In the genomic region with DNA sequence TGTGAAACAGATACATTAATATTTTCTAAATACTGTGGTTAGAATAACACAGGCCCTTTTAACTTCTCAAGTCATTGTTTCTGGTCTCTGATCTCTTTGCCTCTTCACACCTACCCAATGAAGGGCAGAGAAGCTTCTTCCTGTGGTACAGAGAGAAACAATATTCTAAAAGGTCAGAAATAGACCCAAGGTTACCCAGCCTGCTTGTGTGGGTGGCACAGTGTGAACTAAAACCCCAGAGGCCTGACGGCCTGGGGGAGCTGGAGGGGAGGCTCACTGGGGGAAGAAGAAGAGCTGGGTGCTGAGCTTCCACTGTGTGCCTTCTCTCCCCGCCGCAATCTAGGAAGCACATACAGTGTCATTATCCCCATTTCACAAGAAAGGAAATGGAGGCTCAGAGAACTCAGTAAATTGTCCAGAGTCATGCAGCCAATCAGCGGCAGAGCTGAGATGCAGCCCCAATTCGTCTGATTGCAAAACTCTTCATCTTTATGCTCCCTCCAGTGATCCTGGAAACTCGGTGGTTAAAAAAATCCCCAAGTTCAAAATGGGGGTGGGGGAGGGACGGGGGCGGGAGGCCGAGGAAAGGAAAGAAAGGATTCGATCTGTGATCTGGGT, we compare ENCODE assay signal across 8 cellular contexts.
DNase-seq lines count a peak whose midpoint lies in the region; ATAC-seq lines count a peak whose summit lies in the region.

No MANE protein-coding gene starts in this region.

- in situ Hi-C loops in ACHN (cut with HindIII; ENCODE audit: low pct_ligation_motif_present, low pct_unique_long_range_greater_than_20kb, low sequenced_read_pairs): no loop called here

- H3K4me3 Mint-ChIP-seq in CD4-positive, CD25-positive, alpha-beta regulatory T cell: peak overlapping the region in 2 of 4 donors; percentile 43 to 51

- H3K27me3 Mint-ChIP-seq in CD4-positive, CD25-positive, alpha-beta regulatory T cell: peaks cover 10% of the 10 kb centered on the region

- ATAC-seq in CD4-positive, CD25-positive, alpha-beta regulatory T cell (ENCODE audit: low read depth in 2 of 2): peak; percentile 42 to 51
- peak; percentile 53 for ATAC-seq in GM19397 (IDR thresholded peaks at IDR 0.05; ENCODE audit: unreplicated experiment)
- ATAC-seq in HG03558 (IDR thresholded peaks at IDR 0.05; ENCODE audit: extremely low read depth, unreplicated experiment): peak; percentile 37
- no peak for ATAC-seq in HG03565 (IDR thresholded peaks at IDR 0.05; ENCODE audit: unreplicated experiment)

- no peaks in the 10 kb centered on the region for H3K27me3 ChIP-seq in CD4-positive, CD25-positive, alpha-beta regulatory T cell (ENCODE audit: control insufficient read depth, insufficient read depth, low read length)
- H3K27me3 ChIP-seq in iPS-18a (ENCODE audit: control insufficient read depth, insufficient read depth, low read length): no peaks in the 10 kb centered on the region

- peak in 1 of 3 donors; percentile 26 for DNase-seq in CD4-positive, CD25-positive, alpha-beta regulatory T cell
- DNase-seq in D341Med (ENCODE audit: low spot score): no peak
- no peak for DNase-seq in ACHN
- no peak for DNase-seq in NCI-H2196 treated with DMSO at 0.1 percent for 48 hours (lab: John Stamatoyannopoulos, UW; ENCODE audit: unreplicated experiment)

- H3K9me3 ChIP-seq in CD4-positive, CD25-positive, alpha-beta regulatory T cell (ENCODE audit: control insufficient read depth in 2 of 2, low read length in 2 of 2): no peaks in the 10 kb centered on the region
- H3K9me3 ChIP-seq in iPS-18a (ENCODE audit: control insufficient read depth, low read depth, low read length): no peaks in the 10 kb centered on the region

- H3K9me3 Mint-ChIP-seq in CD4-positive, CD25-positive, alpha-beta regulatory T cell: no peaks in the 10 kb centered on the region

- peaks cover 11% of the 10 kb centered on the region for H3K4me1 ChIP-seq in CD4-positive, CD25-positive, alpha-beta regulatory T cell (ENCODE audit: control insufficient read depth, insufficient read depth, low read length, poor library complexity, severe bottlenecking)
- H3K4me1 ChIP-seq in iPS-18a (ENCODE audit: control insufficient read depth, low read depth, low read length): peaks cover 49% of the 10 kb centered on the region

- no peak overlapping the region for H3K27ac ChIP-seq in CD4-positive, CD25-positive, alpha-beta regulatory T cell (ENCODE audit: insufficient read depth, low read length, poor library complexity, severe bottlenecking)
- no peak overlapping the region for H3K27ac ChIP-seq in iPS-18a (ENCODE audit: low read length)

- no peaks in the 10 kb centered on the region for H3K36me3 Mint-ChIP-seq in CD4-positive, CD25-positive, alpha-beta regulatory T cell

- H3K4me3 ChIP-seq in CD4-positive, CD25-positive, alpha-beta regulatory T cell (ENCODE audit: low read depth, low read length): no peak overlapping the region
- H3K4me3 ChIP-seq in iPS-18a (ENCODE audit: low read length): peak overlapping the region; percentile 66

- H3K4me1 Mint-ChIP-seq in CD4-positive, CD25-positive, alpha-beta regulatory T cell: peaks cover 0 to 40% (median 17%) of the 10 kb centered on the region in 4 donors

- H3K36me3 ChIP-seq in CD4-positive, CD25-positive, alpha-beta regulatory T cell (ENCODE audit: control insufficient read depth, insufficient read depth, low read length): no peaks in the 10 kb centered on the region
- no peaks in the 10 kb centered on the region for H3K36me3 ChIP-seq in iPS-18a (ENCODE audit: control insufficient read depth, low read depth, low read length)

- H3K27ac Mint-ChIP-seq in CD4-positive, CD25-positive, alpha-beta regulatory T cell: peak overlapping the region; percentile 79 to 93 (median 88)

- peak overlapping the region; percentile 58 for H3K9ac ChIP-seq in iPS-18a (ENCODE audit: low read length)
